ENCODE assay signal across 8 cellular contexts in the genomic region with DNA sequence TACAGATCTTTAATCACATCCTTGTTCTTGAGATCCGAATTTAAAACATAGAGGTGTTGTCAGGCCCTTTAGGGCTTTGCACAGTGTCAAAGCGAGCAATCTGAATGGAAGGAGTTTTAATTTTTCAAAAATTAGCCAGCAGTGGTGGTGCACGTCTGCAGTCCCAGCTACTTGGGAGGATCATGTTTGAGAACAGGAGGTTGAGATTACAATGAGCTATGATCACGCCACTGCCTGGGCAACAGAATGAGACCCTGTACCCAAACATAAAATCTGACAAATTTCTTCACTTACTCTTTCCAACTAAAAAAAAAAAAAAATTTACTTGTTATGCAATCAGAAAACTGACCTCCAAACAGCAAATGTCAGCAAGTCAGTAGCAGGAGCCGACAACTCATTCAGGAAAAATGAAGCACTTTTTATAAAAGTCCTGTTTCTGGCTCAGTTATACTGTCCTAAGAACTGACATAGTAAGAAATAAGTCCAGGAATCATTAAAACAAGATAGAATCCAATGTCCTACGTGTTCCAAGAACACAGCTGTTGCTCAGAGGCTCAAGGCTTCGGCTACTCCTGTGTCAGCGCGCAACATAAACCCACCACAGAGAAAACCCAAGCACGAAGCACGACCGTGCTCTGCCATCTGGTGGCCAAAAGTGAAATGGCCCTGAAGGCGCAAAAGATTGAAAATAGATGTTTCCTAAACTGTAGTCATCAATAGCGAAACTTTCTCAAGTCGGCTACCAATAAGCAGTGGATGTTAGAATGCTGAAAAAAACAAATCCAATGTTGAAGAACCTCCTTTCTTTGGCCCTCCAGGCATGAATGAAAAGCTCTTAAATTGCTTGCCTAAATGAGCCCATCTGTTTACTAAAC.
DNase-seq lines count a peak whose midpoint lies in the region; TF ChIP-seq lines count a peak whose summit lies in the region.

No MANE protein-coding gene starts in this region.

- TF ChIP-seq CTCF in HFFc6 (IDR thresholded peaks at IDR 0.05): peak; percentile 97
- peak; percentile 95 for TF ChIP-seq CTCF in astrocyte of the spinal cord (IDR thresholded peaks at IDR 0.05; ENCODE audit: low read depth, low read length)

- peaks cover 22% of the 10 kb centered on the region for H3K4me1 Mint-ChIP-seq in HFFc6 (ENCODE audit: low read depth)

- peaks cover 19% of the 10 kb centered on the region for H3K27me3 Mint-ChIP-seq in HFFc6 (ENCODE audit: insufficient read depth)

- no peak overlapping the region for H3K27ac Mint-ChIP-seq in HFFc6

- peak overlapping the region; percentile 58 for H3K4me3 Mint-ChIP-seq in HFFc6

- in situ Hi-C loops in astrocyte of the spinal cord (cut with HindIII; ENCODE audit: low sequenced_read_pairs): no loop called here

- no peak overlapping the region for H3K4me3 ChIP-seq in astrocyte of the spinal cord (ENCODE audit: low read depth, low read length)

- H3K36me3 Mint-ChIP-seq in HFFc6 (ENCODE audit: low read depth): no peaks in the 10 kb centered on the region; the same call in 1 of the 2 replicates

- DNase-seq in NCI-H2196 (lab: John Stamatoyannopoulos, UW; ENCODE audit: unreplicated experiment) (peak; percentile 49), NCI-H2196 treated with DMSO at 0.1 percent for 48 hours (lab: John Stamatoyannopoulos, UW; ENCODE audit: unreplicated experiment) (no peak), HFFc6 (peak; percentile 49), NCI-H1105 treated with DMSO at 0.1 percent for 48 hours (lab: John Stamatoyannopoulos, UW) (peak; percentile 32), T-helper 9 cell (peak; percentile 36), astrocyte of the spinal cord (ENCODE audit: low read depth, low spot score) (peak; percentile 70), iPS-NIHi7 (ENCODE audit: extremely low spot score) (peak; percentile 82)
- DNase-seq in stimulated activated CD4-positive, alpha-beta T cell treated with anti-CD3 and anti-CD28 coated beads, Interleukin-12 subunit alpha, Interleukin-12 subunit beta, amount 100 ng/mL, for 4 hours: peak; percentile 46

- H3K9me3 Mint-ChIP-seq in HFFc6: peaks cover 10% of the 10 kb centered on the region; the same call in 1 of the 2 replicates
